ENCODE assay signal across 1 cellular context in the genomic region with DNA sequence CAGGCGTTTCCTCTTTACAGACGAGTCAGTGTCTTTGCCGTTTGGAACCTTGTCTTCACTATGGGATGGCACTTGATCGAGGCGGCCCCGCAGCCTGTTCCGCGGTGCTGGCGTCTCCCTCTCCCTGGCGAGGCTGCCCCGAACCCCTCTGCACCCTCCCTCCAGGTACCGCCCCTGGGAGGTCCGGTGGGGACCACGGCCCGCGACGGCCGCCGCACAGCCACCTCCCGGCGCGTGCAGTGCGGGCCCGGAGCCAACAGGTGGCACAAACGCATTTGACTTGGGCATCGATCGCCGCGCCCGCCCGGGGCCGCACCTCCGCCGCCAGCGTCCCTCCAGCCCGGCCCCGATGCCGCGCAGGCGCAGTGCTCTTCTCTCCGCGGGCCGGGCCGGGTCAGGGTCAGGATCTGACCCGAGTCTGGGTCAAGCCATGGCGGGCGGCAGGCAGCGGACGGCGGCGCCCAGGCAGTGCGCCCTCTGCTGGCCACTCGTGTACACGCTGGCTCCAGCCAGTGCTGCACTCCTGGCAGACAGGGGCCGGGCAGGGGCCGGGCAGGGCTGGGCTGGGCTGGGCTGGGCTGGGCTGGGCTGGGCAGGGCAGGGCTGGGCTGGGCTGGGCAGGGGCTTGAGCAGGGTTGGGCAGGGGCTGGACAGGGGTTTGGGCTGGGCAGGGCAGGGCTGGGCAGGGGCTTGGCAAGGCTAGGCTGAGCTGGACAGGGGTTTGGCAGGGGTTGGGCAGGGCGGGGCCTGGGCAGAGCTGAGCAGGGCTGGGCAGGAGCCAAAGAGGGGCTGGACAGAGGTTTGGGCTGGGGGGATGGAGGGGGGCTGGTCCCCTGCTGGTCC.
TF ChIP-seq lines count a peak whose summit lies in the region.

No MANE protein-coding gene starts in this region.

TF ChIP-seq in HEK293, 187 proteins besides CTCF, POLR2A, EP300 and RAD21 (continued from another document):
- TF ChIP-seq ZBTB10 (tag by site-specific recombination; IDR thresholded peaks at IDR 0.05) (0 out of 2 replicates have a peak, but pooled peaks have one; percentile 24), YY2 (tag by site-specific recombination; IDR thresholded peaks at IDR 0.05) (peak; percentile 85), ZBTB21 (tag by site-specific recombination; IDR thresholded peaks at IDR 0.05) (no peak), ZNF23 (tag by site-specific recombination; IDR thresholded peaks at IDR 0.05; ENCODE audit: borderline replicate concordance) (no peak), ZNF292 (tag by site-specific recombination; IDR thresholded peaks at IDR 0.05; ENCODE audit: borderline replicate concordance, low read depth) (0 out of 2 replicates have a peak, but pooled peaks have one; percentile 9), ZBTB6 (tag by site-specific recombination; IDR thresholded peaks at IDR 0.05) (no peak), PATZ1 (tag by site-specific recombination; IDR thresholded peaks at IDR 0.05) (0 out of 2 replicates have a peak, but pooled peaks have one; percentile 35), SCRT2 (tag by site-specific recombination; IDR thresholded peaks at IDR 0.05) (peak; percentile 100)
